31 cellular contexts compared by ENCODE assay signal in genomic region chr1:212690816-212691403, GRCh38.
"Had no signal": no experiment of that assay in that cellular context is flagged by ENCODE, and none has a peak within 500 bp of the region (broad histone marks: within the 10 kb centered on the region; RNA-seq: fewer than 3 reads in every experiment).

No MANE protein-coding gene starts in this region.

- H3K4me2 ChIP-seq: SK-N-SH had no signal

- H3K4me3 ChIP-seq: esophagus squamous epithelium, heart right ventricle, left lung, lower lobe of right lung, pancreas, prostate gland, skin epidermis, stomach, thyroid gland, upper lobe of right lung had no signal

- H3K9me3 Mint-ChIP-seq: activated B cell treated with CpG ODN at 0.5 μM for 24 hours; activated naive CD4-positive, alpha-beta T cell treated with anti-CD3 and anti-CD28 coated beads, Interleukin-2, amount 10 ng/mL, durations not matched to agents 7 days and 5 days; activated T-helper 1 cell treated with anti-CD3 and anti-CD28 coated beads, Interleukin-12 subunit alpha, Interleukin-12 subunit beta, Interleukin-2, Interleukin-4 antibody, amounts not matched to agents 30 ng/mL and 10 ng/mL and 1 ng/mL, durations not matched to agents 14 hours and 24 hours and 36 hours; central memory CD8-positive, alpha-beta T cell; nephron; stimulated activated effector memory CD8-positive, alpha-beta T cell treated with anti-CD3 and anti-CD28 coated beads, Interleukin-12 subunit alpha, Interleukin-12 subunit beta, amount 100 ng/mL, for 72 hours; T-helper 2 cell treated with Interferon-gamma antibody and Interleukin-4, amounts not matched to agents 5 μg/mL and 100 μg/mL, for 36 hours had no signal

- H3K36me3 Mint-ChIP-seq: stimulated activated effector memory CD8-positive, alpha-beta T cell treated with anti-CD3 and anti-CD28 coated beads, Interleukin-12 subunit alpha, Interleukin-12 subunit beta, amount 100 ng/mL, for 72 hours had no signal

- H3K4me1 ChIP-seq: left lung, lower lobe of right lung, pancreas, prostate gland, stomach, thyroid gland, upper lobe of right lung had no signal

- H3K27me3 ChIP-seq: thyroid gland had no signal

- H3K9ac ChIP-seq: SK-N-SH had no signal

- ATAC-seq: heart right ventricle, left lung, lower lobe of right lung, pancreas, sciatic nerve, upper lobe of right lung had no signal

- H3K4me1 Mint-ChIP-seq: nephron had no signal

- DNase-seq: activated B cell treated with CpG ODN at 0.5 μM for 24 hours; activated CD4-positive, alpha-beta T cell treated with anti-CD3 and anti-CD28 coated beads, Interleukin-2, amount 50 U/mL, for 1 hour; activated gamma-delta T cell; activated naive CD4-positive, alpha-beta T cell treated with anti-CD3 and anti-CD28 coated beads, Interleukin-2, amount 10 ng/mL, durations not matched to agents 7 days and 5 days; activated T-cell treated with anti-CD3 and anti-CD28 coated beads for 4 hours; effector CD8-positive, alpha-beta T cell; esophagus squamous epithelium; foreskin melanocyte; heart right ventricle; left lung; lower lobe of right lung; mesendoderm; pancreas; retina; SK-N-SH; stimulated activated CD4-positive, alpha-beta T cell treated with anti-CD3 and anti-CD28 coated beads, Interleukin-4, amount 100 ng/mL, for 24 hours; stomach; thyroid gland; upper lobe of right lung had no signal

- H3K36me3 ChIP-seq: heart right ventricle, lower lobe of right lung, neutrophil, pancreas, prostate gland, stomach, thyroid gland, upper lobe of right lung had no signal

- H3K9me3 ChIP-seq: esophagus squamous epithelium, heart right ventricle, left lung, lower lobe of right lung, neutrophil, pancreas, prostate gland, SK-N-SH, stomach, thyroid gland, upper lobe of right lung had no signal

- H3K27me3 Mint-ChIP-seq: activated naive CD4-positive, alpha-beta T cell treated with anti-CD3 and anti-CD28 coated beads, Interleukin-2, amount 10 ng/mL, durations not matched to agents 7 days and 5 days; central memory CD8-positive, alpha-beta T cell had no signal

- H3K27ac ChIP-seq: epithelial cell of prostate, esophagus squamous epithelium, heart right ventricle, left lung, lower lobe of right lung, neutrophil, pancreas, prostate gland, skin epidermis, stomach, thyroid gland, upper lobe of right lung had no signal

- H3K27ac Mint-ChIP-seq: activated B cell treated with CpG ODN at 0.5 μM for 24 hours; activated naive CD4-positive, alpha-beta T cell treated with anti-CD3 and anti-CD28 coated beads, Interleukin-2, amount 10 ng/mL, durations not matched to agents 7 days and 5 days; activated T-helper 1 cell treated with anti-CD3 and anti-CD28 coated beads, Interleukin-12 subunit alpha, Interleukin-12 subunit beta, Interleukin-2, Interleukin-4 antibody, amounts not matched to agents 30 ng/mL and 10 ng/mL and 1 ng/mL, durations not matched to agents 14 hours and 24 hours and 36 hours; nephron; stimulated activated effector memory CD8-positive, alpha-beta T cell treated with anti-CD3 and anti-CD28 coated beads, Interleukin-12 subunit alpha, Interleukin-12 subunit beta, amount 100 ng/mL, for 72 hours; T-helper 2 cell treated with Interferon-gamma antibody and Interleukin-4, amounts not matched to agents 5 μg/mL and 100 μg/mL, for 36 hours had no signal

- FAIRE-seq: bronchial epithelial cell, endometrium, pancreas had no signal

- H3K4me3 Mint-ChIP-seq: activated B cell treated with CpG ODN at 0.5 μM for 24 hours; activated naive CD4-positive, alpha-beta T cell treated with anti-CD3 and anti-CD28 coated beads, Interleukin-2, amount 10 ng/mL, durations not matched to agents 7 days and 5 days; activated T-helper 1 cell treated with anti-CD3 and anti-CD28 coated beads, Interleukin-12 subunit alpha, Interleukin-12 subunit beta, Interleukin-2, Interleukin-4 antibody, amounts not matched to agents 30 ng/mL and 10 ng/mL and 1 ng/mL, durations not matched to agents 14 hours and 24 hours and 36 hours; central memory CD8-positive, alpha-beta T cell; nephron; stimulated activated effector memory CD8-positive, alpha-beta T cell treated with anti-CD3 and anti-CD28 coated beads, Interleukin-12 subunit alpha, Interleukin-12 subunit beta, amount 100 ng/mL, for 72 hours; T-helper 2 cell treated with Interferon-gamma antibody and Interleukin-4, amounts not matched to agents 5 μg/mL and 100 μg/mL, for 36 hours had no signal
